ENCODE assay signal across 14 cellular contexts in the genomic region with DNA sequence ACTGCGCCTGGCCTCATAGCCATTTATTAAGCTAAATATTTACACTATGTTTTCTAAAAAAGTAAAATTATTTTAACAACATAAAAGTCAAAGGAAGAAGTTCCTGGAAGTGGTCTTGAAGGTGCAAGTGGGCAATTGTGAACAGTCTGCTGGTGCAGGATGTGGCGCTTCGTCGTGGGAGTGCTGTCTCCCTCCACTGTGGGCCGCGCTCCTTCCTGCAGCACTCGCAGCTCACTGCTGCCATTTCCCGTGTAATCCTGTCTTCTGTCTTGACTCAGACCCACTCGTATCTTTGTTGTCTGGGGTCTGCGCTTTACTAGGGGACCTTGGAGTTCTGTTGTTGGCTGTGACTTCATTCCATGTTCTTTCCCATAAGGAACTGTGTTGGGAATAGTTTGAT. TPM values are rescaled to one million over a fixed set of nuclear protein-coding genes. Genes with fewer than 3 reads are reported as not detected.
DNase-seq lines count a peak whose midpoint lies in the region; ATAC-seq and TF ChIP-seq lines count a peak whose summit lies in the region.
"Had no signal": no experiment of that assay in that cellular context is flagged by ENCODE, and none has a peak within 500 bp of the region (broad histone marks: within the 10 kb centered on the region; RNA-seq: fewer than 3 reads in every experiment).

No MANE protein-coding gene starts in this region.

- 83% methylated on average over 10 of the region's 10 CpGs for whole genome bisulfite sequencing in esophagus muscularis mucosa

- intact Hi-C loops in activated CD8-positive, alpha-beta T cell treated with anti-CD3 and anti-CD28 coated beads for 36 hours (cut with micrococcal nuclease): no loop called here
- intact Hi-C loops in sciatic nerve (cut with DNase I) (no loop called here), esophagus muscularis mucosa (cut with DNase I) (no loop called here), Calu3 (cut with micrococcal nuclease; ENCODE audit: unreplicated experiment) (no loop called here)

- H3K4me1 Mint-ChIP-seq in activated CD8-positive, alpha-beta T cell treated with anti-CD3 and anti-CD28 coated beads for 36 hours (ENCODE audit: low read depth): peaks cover 73% of the 10 kb centered on the region
- H3K4me1 Mint-ChIP-seq in Calu3 (ENCODE audit: low read depth, unreplicated experiment): no peaks in the 10 kb centered on the region
- H3K4me1 Mint-ChIP-seq: memory B cell had no signal

- H3K27ac Mint-ChIP-seq in activated CD8-positive, alpha-beta T cell treated with anti-CD3 and anti-CD28 coated beads for 36 hours: peak overlapping the region; percentile 67
- H3K27ac Mint-ChIP-seq in Calu3 (ENCODE audit: unreplicated experiment): no peak overlapping the region
- H3K27ac Mint-ChIP-seq: memory B cell; T-helper 1 cell treated with Interleukin-12 subunit alpha and Interleukin-12 subunit beta and Interleukin-4 antibody, amounts not matched to agents 30 μg/mL and 1 μg/mL, for 36 hours had no signal

- POLR2A ChIA-PET in activated CD8-positive, alpha-beta T cell treated with anti-CD3 and anti-CD28 coated beads for 36 hours (lab: Charles Lee): interaction anchor here (1.2 kb wide), 1 partner anchor 17 kb away, joined by 4 read pairs; no protein-coding TSS in a partner anchor

- peaks cover 43% of the 10 kb centered on the region for H3K36me3 Mint-ChIP-seq in activated CD8-positive, alpha-beta T cell treated with anti-CD3 and anti-CD28 coated beads for 36 hours (ENCODE audit: low read depth)
- no peaks in the 10 kb centered on the region for H3K36me3 Mint-ChIP-seq in Calu3 (ENCODE audit: insufficient read depth, unreplicated experiment)
- H3K36me3 Mint-ChIP-seq: memory B cell had no signal

- DNase-seq in Jurkat, Clone E6-1 (ENCODE audit: low read depth, low spot score): peak; percentile 87
- DNase-seq in activated CD8-positive, alpha-beta T cell treated with anti-CD3 and anti-CD28 coated beads for 36 hours: peak; percentile 69
- DNase-seq in central memory CD4-positive, alpha-beta T cell: peak; percentile 24
- peak; percentile 38 for DNase-seq in stimulated activated CD8-positive, alpha-beta memory T cell treated with anti-CD3 and anti-CD28 coated beads, Interleukin-4, amount 100 ng/mL, for 24 hours (ENCODE audit: low read depth)
- no peak for DNase-seq in sciatic nerve (ENCODE audit: low spot score)
- no peak for DNase-seq in OCI-M2 (lab: John Stamatoyannopoulos, UW; ENCODE audit: unreplicated experiment)
- DNase-seq in esophagus muscularis mucosa (ENCODE audit: extremely low spot score): no peak
- DNase-seq in Calu3: no peak
- DNase-seq: NCI-H1436 treated with DMSO at 0.1 percent for 48 hours, NCI-H524 had no signal

- no peaks in the 10 kb centered on the region for H3K36me3 ChIP-seq in esophagus muscularis mucosa

- H3K9me3 Mint-ChIP-seq in activated CD8-positive, alpha-beta T cell treated with anti-CD3 and anti-CD28 coated beads for 36 hours: peaks cover 8% of the 10 kb centered on the region
- H3K9me3 Mint-ChIP-seq in Calu3 (ENCODE audit: low read depth, unreplicated experiment): peaks cover 5% of the 10 kb centered on the region
- H3K9me3 Mint-ChIP-seq: memory B cell; T-helper 1 cell treated with Interleukin-12 subunit alpha and Interleukin-12 subunit beta and Interleukin-4 antibody, amounts not matched to agents 30 μg/mL and 1 μg/mL, for 36 hours had no signal

- no TSS peak for BruUV-seq in Calu3 (replicated peaks; lab: Mats Ljungman, UMichigan)

- no peak for TF ChIP-seq EP300 in esophagus muscularis mucosa (IDR thresholded peaks at IDR 0.05)

- no peaks in the 10 kb centered on the region for H3K27me3 Mint-ChIP-seq in activated CD8-positive, alpha-beta T cell treated with anti-CD3 and anti-CD28 coated beads for 36 hours
- no peaks in the 10 kb centered on the region for H3K27me3 Mint-ChIP-seq in Calu3 (ENCODE audit: unreplicated experiment)

- TF ChIP-seq CTCF in activated CD8-positive, alpha-beta T cell treated with anti-CD3 and anti-CD28 coated beads for 36 hours (IDR thresholded peaks at IDR 0.05): no peak
- no peak for TF ChIP-seq CTCF in esophagus muscularis mucosa (IDR thresholded peaks at IDR 0.05)
- no peak for TF ChIP-seq CTCF in Calu3 (IDR thresholded peaks at IDR 0.05; ENCODE audit: unreplicated experiment)

- CTCF ChIA-PET in activated CD8-positive, alpha-beta T cell treated with anti-CD3 and anti-CD28 coated beads for 36 hours (lab: Charles Lee): interaction anchor here (0.8 to 1.5 kb wide), 4 partner anchors 13 to 98 kb away, joined by 3 to 4 read pairs (median 3); no protein-coding TSS in a partner anchor
- CTCF ChIA-PET in Calu3 (lab: Charles Lee): no interaction called here

- no peaks in the 10 kb centered on the region for H3K4me1 ChIP-seq in esophagus muscularis mucosa

- no peaks in the 10 kb centered on the region for H3K27me3 ChIP-seq in esophagus muscularis mucosa
- H3K27me3 ChIP-seq: dorsolateral prefrontal cortex had no signal

- H3K4me3 ChIP-seq in Jurkat, Clone E6-1 (ENCODE audit: low read length): no peak overlapping the region
- H3K4me3 ChIP-seq in esophagus muscularis mucosa: no peak overlapping the region
- H3K4me3 ChIP-seq: dorsolateral prefrontal cortex, K562 had no signal

- peak; percentile 60 for ATAC-seq in activated CD8-positive, alpha-beta T cell treated with anti-CD3 and anti-CD28 coated beads for 36 hours
- no peak for ATAC-seq in sciatic nerve

- H3K4me3 Mint-ChIP-seq in activated CD8-positive, alpha-beta T cell treated with anti-CD3 and anti-CD28 coated beads for 36 hours: no peak overlapping the region
- H3K4me3 Mint-ChIP-seq in Calu3 (ENCODE audit: low read depth, unreplicated experiment): no peak overlapping the region
- H3K4me3 Mint-ChIP-seq: memory B cell; T-helper 1 cell treated with Interleukin-12 subunit alpha and Interleukin-12 subunit beta and Interleukin-4 antibody, amounts not matched to agents 30 μg/mL and 1 μg/mL, for 36 hours had no signal

- no peak overlapping the region for H3K27ac ChIP-seq in esophagus muscularis mucosa (replicated peaks in 1 of 4)
- H3K27ac ChIP-seq: dorsolateral prefrontal cortex had no signal

- H3K9me3 ChIP-seq in esophagus muscularis mucosa: no peaks in the 10 kb centered on the region

- no peak for TF ChIP-seq POLR2A in esophagus muscularis mucosa (IDR thresholded peaks at IDR 0.05; ENCODE audit: low read depth)

RNA-seq across cellular contexts. Expression of gene APBA2, which starts 56.3 kb away (rescaled TPM):
- 36.8 TPM for polyA plus RNA-seq in Jurkat, Clone E6-1 (2012; ENCODE audit: insufficient read depth, insufficient read length)
- 10 to 100 TPM; 30.8 to 32.0 TPM for total RNA-seq in activated CD8-positive, alpha-beta T cell treated with anti-CD3 and anti-CD28 coated beads for 36 hours
- total RNA-seq in sciatic nerve: 3.5 TPM
- 10 to 100 TPM in 2 of 4 donors, 1 to 10 TPM in 2; 5.4 to 15.3 (median 10.4) TPM for total RNA-seq in esophagus muscularis mucosa
- total RNA-seq in Calu3 (2022): not detected in 2 replicates

Comparison
In these comparisons a context has a peak if more than half of its experiments do, and no peak if none do; other contexts are left out.
1. DNase-seq: peak in Jurkat, Clone E6-1 (single experiment), activated CD8-positive, alpha-beta T cell treated with anti-CD3 and anti-CD28 coated beads for 36 hours (single experiment), central memory CD4-positive, alpha-beta T cell (single experiment) and stimulated activated CD8-positive, alpha-beta memory T cell treated with anti-CD3 and anti-CD28 coated beads, Interleukin-4, amount 100 ng/mL, for 24 hours (single experiment); none in sciatic nerve (single experiment), OCI-M2 (single experiment), esophagus muscularis mucosa (single experiment) and Calu3 (single experiment).